ENCODE assay signal across 8 cellular contexts in the genomic region with DNA sequence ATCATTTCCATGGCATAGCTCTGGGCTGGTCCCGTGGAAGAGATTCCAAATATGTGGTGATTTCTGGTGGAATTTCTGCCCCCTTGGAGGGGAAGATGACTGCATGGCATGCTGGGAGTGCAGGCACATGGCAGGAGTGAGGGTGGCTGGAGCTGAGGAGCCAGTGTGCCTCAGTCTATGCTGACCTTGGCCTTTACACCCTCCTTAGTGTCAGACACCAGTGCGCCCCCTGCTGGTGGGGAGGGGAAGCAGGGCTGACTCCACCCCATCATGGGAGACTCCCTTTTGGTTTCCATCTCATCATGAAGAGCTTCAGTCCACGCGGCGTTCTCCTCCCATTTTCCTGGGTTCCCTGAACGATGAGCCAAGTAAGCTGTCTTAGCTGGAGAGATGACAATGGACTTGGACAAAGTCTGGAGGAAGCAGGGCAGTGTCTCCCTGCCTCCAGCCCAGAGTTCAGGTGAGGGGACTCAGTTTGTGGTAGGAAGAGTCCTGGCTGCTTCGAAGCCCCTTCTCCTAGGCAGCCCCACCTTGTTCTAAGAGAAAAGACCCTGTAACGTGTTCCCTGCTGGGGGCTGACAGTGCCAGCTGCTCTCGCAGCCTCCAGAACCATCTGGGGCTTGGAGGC. TPM values are rescaled to one million over a fixed set of nuclear protein-coding genes. Genes with fewer than 3 reads are reported as not detected.
DNase-seq lines count a peak whose midpoint lies in the region; ATAC-seq and TF ChIP-seq lines count a peak whose summit lies in the region.

No MANE protein-coding gene starts in this region.

- no peaks in the 10 kb centered on the region for H3K9me2 ChIP-seq in GM23248 (ENCODE audit: insufficient read depth)

- 82 to 86% methylated on average over 9 of the region's 9 CpGs for WGBS in GM23248 (ENCODE audit: low coverage in 1 of 2, low lambda C conversion rate in 2 of 2, missing lambda C conversion rate in 2 of 2), 2 experiments

- peaks cover 37% of the 10 kb centered on the region for H3F3A ChIP-seq in GM23248 (ENCODE audit: insufficient read depth)

- H3K27me3 ChIP-seq in CD4-positive, alpha-beta T cell (ENCODE audit: control insufficient read depth, insufficient read depth, low read length): no peaks in the 10 kb centered on the region
- no peaks in the 10 kb centered on the region for H3K27me3 ChIP-seq in GM23248 (replicated peaks; ENCODE audit: insufficient read depth)

- H3K4me1 Mint-ChIP-seq in CD4-positive, alpha-beta T cell (ENCODE audit: low read depth): no peaks in the 10 kb centered on the region

- DNase-seq in CD4-positive, alpha-beta T cell: peak; percentile 55 to 75 (median 60)
- DNase-seq in GM23248 (peak; percentile 38), RPMI7951 (ENCODE audit: low read depth) (peak; percentile 34), left ventricle myocardium superior (peak; percentile 63), NCI-H774 (lab: John Stamatoyannopoulos, UW) (no peak), midbrain (lab: John Stamatoyannopoulos, UW) (no peak)
- peak; percentile 50 to 63 for DNase-seq in activated T-helper 1 cell treated with anti-CD3 and anti-CD28 coated beads, Interleukin-2, amount 50 U/mL, for 16 hours (ENCODE audit: low read depth in 1 of 2, low spot score in 1 of 2)
- DNase-seq in stimulated activated CD4-positive, alpha-beta T cell treated with anti-CD3 and anti-CD28 coated beads, Interleukin-2, amount 100 ng/mL, for 48 hours: peak; percentile 74 to 85

- ATAC-seq in CD4-positive, alpha-beta T cell (ENCODE audit: poor library complexity): peak; percentile 87
- peak; percentile 16 for ATAC-seq in left ventricle myocardium superior

- in situ Hi-C loops in GM23248 (cut with MboI): no loop called here

- H3K4me2 ChIP-seq in GM23248 (ENCODE audit: unreplicated experiment): no peak overlapping the region

- intact Hi-C loops in CD4-positive, alpha-beta T cell (cut with DNase I, micrococcal nuclease): no loop called here
- intact Hi-C loops in left ventricle myocardium superior (cut with micrococcal nuclease): no loop called here

- H3K9me3 Mint-ChIP-seq in CD4-positive, alpha-beta T cell: no peaks in the 10 kb centered on the region

- H2AFZ ChIP-seq in GM23248: no peak overlapping the region

- CTCF ChIA-PET in CD4-positive, alpha-beta T cell (lab: Charles Lee): interaction anchor here (0.6 to 1.7 kb wide), 12 partner anchors 9 to 1173 kb away, joined by 3 to 10 read pairs (median 3); partner anchors contain the start of genes ALX3 and STRIP1

- peaks cover 52% of the 10 kb centered on the region for H3K36me3 Mint-ChIP-seq in CD4-positive, alpha-beta T cell (ENCODE audit: low read depth)

- H3K79me2 ChIP-seq in GM23248 (ENCODE audit: insufficient read depth): no peaks in the 10 kb centered on the region

- H3K36me3 ChIP-seq in GM23248 (ENCODE audit: low read depth): no peaks in the 10 kb centered on the region

- H3K4me3 ChIP-seq in GM23248: no peak overlapping the region

- TF ChIP-seq CTCF in CD4-positive, alpha-beta T cell (IDR thresholded peaks at IDR 0.05): peak; percentile 81

- no peak overlapping the region for H3K27ac Mint-ChIP-seq in CD4-positive, alpha-beta T cell

- H3K4me1 ChIP-seq in GM23248 (ENCODE audit: insufficient read depth): peaks cover 36% of the 10 kb centered on the region

- POLR2A ChIA-PET in CD4-positive, alpha-beta T cell (lab: Charles Lee): no interaction called here

- peaks cover under 1% of the 10 kb centered on the region for H3K27me3 Mint-ChIP-seq in CD4-positive, alpha-beta T cell

- no peak overlapping the region for H3K4me3 Mint-ChIP-seq in CD4-positive, alpha-beta T cell

- H3K27ac ChIP-seq in CD4-positive, alpha-beta T cell (ENCODE audit: low read depth, low read length): no peak overlapping the region
- no peak overlapping the region for H3K27ac ChIP-seq in GM23248

- H3K9ac ChIP-seq in GM23248: no peak overlapping the region

- H3K9me3 ChIP-seq in CD4-positive, alpha-beta T cell (ENCODE audit: control insufficient read depth, low read length): no peaks in the 10 kb centered on the region
- H3K9me3 ChIP-seq in GM23248 (ENCODE audit: low read depth): no peaks in the 10 kb centered on the region

- H4K20me1 ChIP-seq in GM23248 (ENCODE audit: insufficient read depth): no peaks in the 10 kb centered on the region

RNA-seq across cellular contexts. Expression of gene ALX3, which starts 10.3 kb away (rescaled TPM):
- not detected for total RNA-seq in CD4-positive, alpha-beta T cell
- total RNA-seq in GM23248 (2014; rRNA removed; shearing (Covaris generic)): not detected in 2 replicates
- polyA plus RNA-seq in GM23248 (2016; fragmentation: Nextera tagmentation; extraction: Ambion mirVana): not detected in 2 replicates
- total RNA-seq in RPMI7951 (2014; rRNA removed; shearing (Covaris generic)): not detected in 2 replicates
- total RNA-seq in left ventricle myocardium superior: not detected

RNA-seq across cellular contexts. Expression of gene STRIP1, which starts 25.7 kb away (rescaled TPM):
- 10 to 100 TPM; 74.3 to 80.9 TPM for total RNA-seq in CD4-positive, alpha-beta T cell
- 41.9 and 49.9 TPM in 2 replicates for total RNA-seq in GM23248 (2014; rRNA removed; shearing (Covaris generic))
- polyA plus RNA-seq in GM23248 (2016; fragmentation: Nextera tagmentation; extraction: Ambion mirVana): 21.3 and 24.4 TPM in 2 replicates
- 25.7 and 27.6 TPM in 2 replicates for total RNA-seq in RPMI7951 (2014; rRNA removed; shearing (Covaris generic))
- total RNA-seq in left ventricle myocardium superior: 17.2 TPM

RNA-seq across cellular contexts. Expression of gene UBL4B, which starts 52.1 kb away (rescaled TPM):
- total RNA-seq in CD4-positive, alpha-beta T cell: not detected
- total RNA-seq in GM23248 (2014; rRNA removed; shearing (Covaris generic)): not detected in 2 replicates
- polyA plus RNA-seq in GM23248 (2016; fragmentation: Nextera tagmentation; extraction: Ambion mirVana): not detected in 2 replicates
- total RNA-seq in RPMI7951 (2014; rRNA removed; shearing (Covaris generic)): 0.24 TPM in 1 of 2 replicates, not detected in the other
- not detected for total RNA-seq in left ventricle myocardium superior

Comparison
In these comparisons a context has a peak if more than half of its experiments do, and no peak if none do; other contexts are left out.
1. DNase-seq: peak in CD4-positive, alpha-beta T cell (10 of 10), GM23248 (single experiment), RPMI7951 (single experiment), activated T-helper 1 cell treated with anti-CD3 and anti-CD28 coated beads, Interleukin-2, amount 50 U/mL, for 16 hours (2 of 2), left ventricle myocardium superior (single experiment) and stimulated activated CD4-positive, alpha-beta T cell treated with anti-CD3 and anti-CD28 coated beads, Interleukin-2, amount 100 ng/mL, for 48 hours (2 of 2); none in NCI-H774 (single experiment) and midbrain (single experiment).